Comparison of ENCODE assay signal across 1 cellular context in genomic region chr7:50141131-50141530, GRCh38.
TF ChIP-seq lines count a peak whose summit lies in the region.

No MANE protein-coding gene starts in this region.

TF ChIP-seq in HepG2, 621 proteins besides CTCF, POLR2A, EP300 and RAD21:
- TF ChIP-seq KDM5A (IDR thresholded peaks at IDR 0.05; ENCODE audit: borderline replicate concordance, low read length) = no peak
- TF ChIP-seq CREB1 (IDR thresholded peaks at IDR 0.05) = no peak
- no peak for TF ChIP-seq CREB1 (CRISPR knock-in tag; IDR thresholded peaks at IDR 0.05)
- no peak for TF ChIP-seq HNRNPK (IDR thresholded peaks at IDR 0.05; ENCODE audit: low read depth, low read length, poor library complexity, severe bottlenecking)
- TF ChIP-seq ELF3 (CRISPR knock-in tag; IDR thresholded peaks at IDR 0.05) = no peak
- TF ChIP-seq ZNF543 (CRISPR knock-in tag; IDR thresholded peaks at IDR 0.05) = no peak
- no peak for TF ChIP-seq ZSCAN29 (CRISPR knock-in tag; conservative IDR thresholded peaks at IDR 0.05)
- TF ChIP-seq ZNF674 (CRISPR knock-in tag; IDR thresholded peaks at IDR 0.05; ENCODE audit: low read depth) = no peak
- no peak for TF ChIP-seq CEBPG (CRISPR knock-in tag; IDR thresholded peaks at IDR 0.05)
